ENCODE assay signal across 8 cellular contexts in the genomic region with DNA sequence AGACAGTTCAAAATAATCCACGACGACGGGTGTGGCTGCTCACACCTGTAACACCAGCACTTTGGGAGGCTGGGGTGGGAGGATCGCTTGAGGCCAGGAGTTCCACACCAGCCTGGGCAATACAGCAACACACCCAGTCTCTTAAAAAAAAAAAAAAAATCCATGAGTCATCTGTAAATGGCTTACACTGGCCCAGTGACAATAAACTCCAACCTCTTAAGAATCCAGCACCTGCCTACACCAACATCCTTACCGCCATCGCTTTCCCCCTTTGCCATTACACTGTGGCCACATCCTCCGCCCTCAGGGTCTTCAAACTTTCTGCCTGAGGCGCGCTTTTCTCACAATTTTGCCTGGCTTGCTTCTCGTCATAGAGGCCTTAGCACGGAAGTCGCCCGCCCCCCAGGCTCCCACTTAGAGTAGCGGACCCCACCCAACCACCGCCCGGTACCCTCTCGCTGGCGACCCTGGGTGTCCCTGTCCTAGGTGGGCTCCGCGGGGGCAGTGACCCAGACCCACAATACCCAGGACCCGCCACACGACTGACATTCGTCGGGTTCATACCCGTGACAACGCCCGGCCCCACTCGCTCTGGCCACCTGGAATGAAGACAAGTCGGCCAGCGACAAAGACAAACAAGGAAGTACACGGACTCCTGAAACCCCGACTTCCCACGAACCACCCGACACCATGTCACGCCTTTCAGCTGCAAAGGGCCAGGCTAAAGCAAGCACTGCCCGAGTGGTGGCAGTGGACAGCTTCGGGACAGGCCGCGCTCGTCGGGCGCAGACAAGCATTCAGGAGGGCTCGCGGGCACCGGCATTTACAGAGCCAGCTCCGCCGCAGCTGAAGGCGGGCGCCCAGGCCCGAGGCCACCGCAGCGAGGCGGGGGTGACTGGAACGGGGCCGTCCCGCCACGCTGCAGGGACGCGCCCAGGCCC. TPM values are rescaled to one million over a fixed set of nuclear protein-coding genes. Genes with fewer than 3 reads are reported as not detected.
A peak's percentile ranks its signal among the peaks of the same experiment; 100 is the strongest.
DNase-seq lines count a peak whose midpoint lies in the region; ATAC-seq, FAIRE-seq and TF ChIP-seq lines count a peak whose summit lies in the region.

No MANE protein-coding gene starts in this region.

- H3K4me2 ChIP-seq in HCT116 (ENCODE audit: low read length) = peak overlapping the region; percentile 86
- H3K4me2 ChIP-seq in Loucy (ENCODE audit: low read depth, low read length, poor library complexity, severe bottlenecking) = peak overlapping the region; percentile 75

- POLR2A ChIA-PET in HCT116 (lab: Charles Lee) = no interaction called here

- CTCF ChIA-PET in HCT116 (lab: Charles Lee) = no interaction called here

- H3K36me3 ChIP-seq in HCT116 (ENCODE audit: control insufficient read depth in 1 of 2, insufficient read depth in 2 of 2, low read length in 2 of 2) (peaks cover 4 to 21% of the 10 kb centered on the region in 2 experiments; a peak in 3 of 4 replicates), Loucy (ENCODE audit: insufficient read depth, low read length) (no peaks in the 10 kb centered on the region), gastroesophageal sphincter (peaks cover 0 to 55% of the 10 kb centered on the region in 2 donors), pancreas (peaks cover 0 to 23% (median 0%) of the 10 kb centered on the region in 3 donors)

- TF ChIP-seq POLR2A in HCT116 (IDR thresholded peaks at IDR 0.05; ENCODE audit: borderline replicate concordance, extremely low read depth, insufficient read depth, insufficient read length) = no peak
- no peak for TF ChIP-seq POLR2A in gastroesophageal sphincter (IDR thresholded peaks at IDR 0.05)

- H3K9ac ChIP-seq in HCT116 (ENCODE audit: low read length) = peak overlapping the region; percentile 83
- peak overlapping the region; percentile 82 for H3K9ac ChIP-seq in Loucy (ENCODE audit: low read depth, low read length, poor library complexity, severe bottlenecking)

- H4K20me1 ChIP-seq in HCT116 (ENCODE audit: insufficient read depth) (no peaks in the 10 kb centered on the region), Loucy (ENCODE audit: insufficient read depth, low read length, poor library complexity, severe bottlenecking) (peaks cover 23% of the 10 kb centered on the region)

- TF ChIP-seq CTCF in HCT116 (IDR thresholded peaks at IDR 0.05 in 2 of 3, conservative IDR thresholded peaks at IDR 0.05 in 1 of 3; ENCODE audit: borderline replicate concordance in 1 of 3, insufficient read depth in 1 of 3, low read depth in 2 of 3, low read length in 2 of 3) = no peak
- TF ChIP-seq CTCF in Loucy (conservative IDR thresholded peaks at IDR 0.05; ENCODE audit: low read length) = no peak
- TF ChIP-seq CTCF in gastroesophageal sphincter (IDR thresholded peaks at IDR 0.05) = no peak
- no peak for TF ChIP-seq CTCF in pancreas (IDR thresholded peaks at IDR 0.05)

- peak overlapping the region; percentile 88 to 94 for H3K4me3 Mint-ChIP-seq in activated T-cell treated with anti-CD3 and anti-CD28 coated beads, Interleukin-2, amount 50 U/mL, for 72 hours

- RAD21 ChIA-PET in HCT116 (lab: Charles Lee; ENCODE audit: low non-redundant PET in 1 of 2, low total read pairs in 2 of 2, uncharacterized antibody in 2 of 2, unreplicated experiment in 2 of 2) = no interaction called here

- 27 to 32% methylated on average over 14 to 16 of the region's 59 CpGs for WGBS in gastroesophageal sphincter (ENCODE audit: low coverage in 1 of 2), 2 donors
- 5 to 8% methylated on average over 36 to 59 of the region's 59 CpGs for WGBS in pancreas, 2 donors

- H3K36me3 Mint-ChIP-seq in activated T-cell treated with anti-CD3 and anti-CD28 coated beads, Interleukin-2, amount 50 U/mL, for 72 hours (ENCODE audit: insufficient read depth in 2 of 2) = peaks cover 11 to 12% of the 10 kb centered on the region in 2 donors

- peaks cover 48% of the 10 kb centered on the region for H3K79me2 ChIP-seq in HCT116 (ENCODE audit: insufficient read depth, low read length)
- H3K79me2 ChIP-seq in Loucy (ENCODE audit: insufficient read depth, low read length) = peaks cover 40% of the 10 kb centered on the region

- H3K9me3 Mint-ChIP-seq in activated T-cell treated with anti-CD3 and anti-CD28 coated beads, Interleukin-2, amount 50 U/mL, for 72 hours = no peaks in the 10 kb centered on the region

- H3F3A ChIP-seq in Loucy (ENCODE audit: low read depth) = no peaks in the 10 kb centered on the region

- H3K9me2 ChIP-seq in HCT116 (ENCODE audit: insufficient read depth) (no peaks in the 10 kb centered on the region), Loucy (replicated peaks; ENCODE audit: low read depth, low read length) (no peaks in the 10 kb centered on the region)

- ATAC-seq in Right ventricle myocardium inferior = no peak
- no peak for ATAC-seq in Right ventricle myocardium superior (ENCODE audit: poor library complexity)
- ATAC-seq in HCT116 = peak; percentile 48
- ATAC-seq in activated T-cell treated with anti-CD3 and anti-CD28 coated beads, Interleukin-2, amount 50 U/mL, for 72 hours (replicated peaks in 1 of 2) = peak; percentile 48 to 49
- peak; percentile 27 for ATAC-seq in gastroesophageal sphincter
- ATAC-seq in pancreas = peak; percentile 18 to 55 (median 41)

- H3K27me3 ChIP-seq in HCT116 (ENCODE audit: insufficient read depth, low read length) (no peaks in the 10 kb centered on the region), Loucy (ENCODE audit: insufficient read depth, low read length, poor library complexity, severe bottlenecking) (no peaks in the 10 kb centered on the region), gastroesophageal sphincter (no peaks in the 10 kb centered on the region), pancreas (no peaks in the 10 kb centered on the region)

- TF ChIP-seq RAD21 in HCT116 (IDR thresholded peaks at IDR 0.05; ENCODE audit: low read depth) = no peak

- peak overlapping the region; percentile 84 for H3K27ac Mint-ChIP-seq in activated T-cell treated with anti-CD3 and anti-CD28 coated beads, Interleukin-2, amount 50 U/mL, for 72 hours

- intact Hi-C loops in Right ventricle myocardium inferior (cut with DNase I) = no loop called here
- intact Hi-C loops in Right ventricle myocardium superior (cut with DNase I) = no loop called here
- intact Hi-C loops in HCT116 (cut with micrococcal nuclease) = loop anchor here (10.0 kb wide), 1 partner anchor 63 kb away; a partner anchor contains a TSS
- intact Hi-C loops in pancreas (cut with DNase I) = no loop called here

- TSS peak; percentile 63 for BruUV-seq in HCT116 (replicated peaks; lab: Mats Ljungman, UMichigan)

- no peak overlapping the region for H2AFZ ChIP-seq in HCT116 (ENCODE audit: low read depth, low read length, poor library complexity, severe bottlenecking)
- peak overlapping the region; percentile 91; the same call in 1 of the 2 replicates for H2AFZ ChIP-seq in Loucy (ENCODE audit: low read length)

- no peak for FAIRE-seq in pancreas (lab: Jason Lieb, UNC)

- H3K27ac ChIP-seq in HCT116 (ENCODE audit: low read depth, low read length) = peak overlapping the region; percentile 90
- H3K27ac ChIP-seq in gastroesophageal sphincter = peak overlapping the region; percentile 78 to 96 (median 95)
- peak overlapping the region; percentile 99 to 100 (median 99) for H3K27ac ChIP-seq in pancreas

- peaks cover 50% of the 10 kb centered on the region for H3K4me1 Mint-ChIP-seq in activated T-cell treated with anti-CD3 and anti-CD28 coated beads, Interleukin-2, amount 50 U/mL, for 72 hours (ENCODE audit: low read depth)

- H3K4me3 ChIP-seq in HCT116 (replicated peaks in 1 of 2; ENCODE audit: low read depth in 1 of 2, low read length in 2 of 2) = peak overlapping the region; percentile 98 to 99
- peak overlapping the region; percentile 96 for H3K4me3 ChIP-seq in Loucy (ENCODE audit: low read length, poor library complexity, severe bottlenecking)
- peak overlapping the region; percentile 70 to 86 for H3K4me3 ChIP-seq in gastroesophageal sphincter
- H3K4me3 ChIP-seq in pancreas = peak overlapping the region; percentile 88 to 92 (median 92)

- H3K27me3 Mint-ChIP-seq in activated T-cell treated with anti-CD3 and anti-CD28 coated beads, Interleukin-2, amount 50 U/mL, for 72 hours (ENCODE audit: low read depth) = no peaks in the 10 kb centered on the region

- TF ChIP-seq EP300 in gastroesophageal sphincter (IDR thresholded peaks at IDR 0.05) = no peak

- H3K4me1 ChIP-seq in HCT116 (ENCODE audit: control insufficient read depth in 1 of 2, insufficient read depth in 2 of 2, low read length in 2 of 2) = peaks cover 9 to 15% of the 10 kb centered on the region in 2 experiments; a peak in 3 of 4 replicates
- peaks cover 36% of the 10 kb centered on the region for H3K4me1 ChIP-seq in Loucy (ENCODE audit: insufficient read depth, low read length, poor library complexity, severe bottlenecking)
- peaks cover 0 to 32% (median 9%) of the 10 kb centered on the region in 3 donors for H3K4me1 ChIP-seq in gastroesophageal sphincter
- peaks cover 9 to 16% (median 12%) of the 10 kb centered on the region in 3 donors for H3K4me1 ChIP-seq in pancreas

- no peaks in the 10 kb centered on the region for H3K9me3 ChIP-seq in HCT116 (ENCODE audit: control insufficient read depth in 1 of 2, insufficient read depth in 1 of 2, low read depth in 1 of 2, low read length in 2 of 2)
- H3K9me3 ChIP-seq in Loucy (ENCODE audit: insufficient read depth, low read depth, low read length) = no peaks in the 10 kb centered on the region
- no peaks in the 10 kb centered on the region for H3K9me3 ChIP-seq in gastroesophageal sphincter
- no peaks in the 10 kb centered on the region for H3K9me3 ChIP-seq in pancreas

- DNase-seq in Right ventricle myocardium inferior (ENCODE audit: missing footprints) (peak; percentile 78), Right ventricle myocardium superior (no peak), HCT116 (ENCODE audit: low read depth, low spot score) (no peak), pancreas (peak; percentile 33 to 83 (median 48)), NCI-H187 treated with DMSO at 0.1 percent for 48 hours (lab: John Stamatoyannopoulos, UW) (no peak)
- peak; percentile 27 to 38 for DNase-seq in activated T-cell treated with anti-CD3 and anti-CD28 coated beads, Interleukin-2, amount 50 U/mL, for 72 hours

TF ChIP-seq in HCT116, 20 proteins besides CTCF, POLR2A, EP300 and RAD21 (continues in another document):
- TF ChIP-seq FOSL1 (IDR thresholded peaks at IDR 0.05; ENCODE audit: low read depth) = 0 out of 2 replicates have a peak, but pooled peaks have one; percentile 10

RNA-seq across cellular contexts. Expression of a gene that starts 0.6 kb away (rescaled TPM):
- 26.5 TPM for total RNA-seq in Right ventricle myocardium inferior
- 24.8 TPM for total RNA-seq in Right ventricle myocardium superior
- total RNA-seq in HCT116 (2021; ENCODE audit: unreplicated experiment) = 35.1 TPM
- 12.2 and 17.0 TPM in 2 replicates for polyA plus RNA-seq in HCT116 (2012)
- total RNA-seq in activated T-cell treated with anti-CD3 and anti-CD28 coated beads, Interleukin-2, amount 50 U/mL, for 72 hours = 10 to 100 TPM; 58.2 to 60.4 TPM
- total RNA-seq in gastroesophageal sphincter = 100 to 1,000 TPM in 1 of 4 donors, 10 to 100 TPM in 3; 54.8 to 126 (median 74.1) TPM
- 10 to 100 TPM; 25.0 to 44.5 (median 33.4) TPM for total RNA-seq in pancreas
- polyA plus RNA-seq in pancreas = 10 to 100 TPM; 12.6 to 26.8 TPM

RNA-seq across cellular contexts. Expression of a gene that starts 59.4 kb away (rescaled TPM):
- total RNA-seq in Right ventricle myocardium inferior = 14.1 TPM
- total RNA-seq in Right ventricle myocardium superior = 10.5 TPM
- 0.39 TPM for total RNA-seq in HCT116 (2021; ENCODE audit: unreplicated experiment)
- polyA plus RNA-seq in HCT116 (2012) = not detected in 2 replicates
- 10 to 100 TPM; 68.3 to 72.3 TPM for total RNA-seq in activated T-cell treated with anti-CD3 and anti-CD28 coated beads, Interleukin-2, amount 50 U/mL, for 72 hours
- 10 to 100 TPM; 30.8 to 42.1 (median 36.8) TPM for total RNA-seq in gastroesophageal sphincter
- 10 to 100 TPM; 14.9 to 19.9 (median 15.4) TPM for total RNA-seq in pancreas
- 10 to 100 TPM; 25.7 to 32.3 TPM for polyA plus RNA-seq in pancreas

Comparison
In these comparisons a context has a peak if more than half of its experiments do, and no peak if none do; other contexts are left out.
1. DNase-seq: peak in Right ventricle myocardium inferior (single experiment), activated T-cell treated with anti-CD3 and anti-CD28 coated beads, Interleukin-2, amount 50 U/mL, for 72 hours (2 of 2) and pancreas (6 of 6); none in Right ventricle myocardium superior (single experiment), HCT116 (single experiment) and NCI-H187 treated with DMSO at 0.1 percent for 48 hours (single experiment).
2. ATAC-seq: peak in HCT116 (single experiment), activated T-cell treated with anti-CD3 and anti-CD28 coated beads, Interleukin-2, amount 50 U/mL, for 72 hours (2 of 2), gastroesophageal sphincter (single experiment) and pancreas (4 of 4); none in Right ventricle myocardium inferior (single experiment) and Right ventricle myocardium superior (single experiment).
3. Peak in every context shown above with its lines, with median percentiles within 50 percentile points of each other: H3K27ac ChIP-seq and H3K4me3 ChIP-seq.